In the genomic region with DNA sequence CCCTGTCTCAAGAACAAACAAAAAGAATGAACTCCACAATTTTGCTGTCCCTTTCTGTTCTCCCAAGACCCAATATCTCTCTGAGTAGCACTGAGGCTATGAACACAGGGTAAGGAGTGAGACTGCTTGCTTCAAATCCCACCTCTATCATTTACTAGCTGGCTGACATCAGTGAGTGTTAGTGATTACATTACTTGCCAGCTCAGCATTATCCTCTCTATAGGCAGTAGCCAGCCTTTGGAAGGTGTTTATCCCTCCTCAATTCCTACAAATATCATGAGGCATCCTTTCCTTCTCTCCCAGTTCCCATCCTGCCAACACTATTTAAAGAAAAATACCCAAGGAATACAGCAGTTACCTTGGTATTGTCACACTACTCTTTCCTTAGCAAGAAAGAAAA, we compare ENCODE assay signal across 11 cellular contexts. TPM values are rescaled to one million over a fixed set of nuclear protein-coding genes. Genes with fewer than 3 reads are reported as not detected.
DNase-seq lines count a peak whose midpoint lies in the region; ATAC-seq and TF ChIP-seq lines count a peak whose summit lies in the region.
"Had no signal": no experiment of that assay in that cellular context is flagged by ENCODE, and none has a peak within 500 bp of the region (broad histone marks: within the 10 kb centered on the region; RNA-seq: fewer than 3 reads in every experiment).

No MANE protein-coding gene starts in this region.

- peaks cover 70% of the 10 kb centered on the region for H3K79me2 ChIP-seq in Loucy (ENCODE audit: insufficient read depth, low read length)

- peak overlapping the region; percentile 97 for H3K4me2 ChIP-seq in Loucy (ENCODE audit: low read depth, low read length, poor library complexity, severe bottlenecking)

- no peaks in the 10 kb centered on the region for H3K9me3 Mint-ChIP-seq in CD4-positive, alpha-beta memory T cell
- H3K9me3 Mint-ChIP-seq: activated CD8-positive, alpha-beta T cell treated with anti-CD3 and anti-CD28 coated beads for 36 hours had no signal

- H3K9me3 ChIP-seq in CD4-positive, alpha-beta memory T cell (ENCODE audit: control insufficient read depth in 1 of 2, low read length in 2 of 2) = no peaks in the 10 kb centered on the region
- H3K9me3 ChIP-seq in Loucy (ENCODE audit: insufficient read depth, low read depth, low read length) (no peaks in the 10 kb centered on the region), gastroesophageal sphincter (no peaks in the 10 kb centered on the region), sigmoid colon (no peaks in the 10 kb centered on the region)

- H4K20me1 ChIP-seq in Loucy (ENCODE audit: insufficient read depth, low read length, poor library complexity, severe bottlenecking) = peaks cover 19% of the 10 kb centered on the region

- intact Hi-C loops in CD4-positive, alpha-beta memory T cell (cut with micrococcal nuclease) = no loop called here
- intact Hi-C loops in sigmoid colon (cut with DNase I) = no loop called here

- H3K4me1 Mint-ChIP-seq in CD4-positive, alpha-beta memory T cell = peaks cover 44 to 88% (median 60%) of the 10 kb centered on the region in 4 donors

- H3K36me3 Mint-ChIP-seq in CD4-positive, alpha-beta memory T cell = peaks cover 11 to 22% of the 10 kb centered on the region in 2 donors

- peak overlapping the region; percentile 91 for H3K9ac ChIP-seq in Loucy (ENCODE audit: low read depth, low read length, poor library complexity, severe bottlenecking)

- TF ChIP-seq POLR2A in gastroesophageal sphincter (IDR thresholded peaks at IDR 0.05) (no peak), sigmoid colon (IDR thresholded peaks at IDR 0.05) (no peak)

- no peaks in the 10 kb centered on the region for H3K27me3 ChIP-seq in CD4-positive, alpha-beta memory T cell (ENCODE audit: insufficient read depth, low read length)
- no peaks in the 10 kb centered on the region for H3K27me3 ChIP-seq in Loucy (ENCODE audit: insufficient read depth, low read length, poor library complexity, severe bottlenecking)
- no peaks in the 10 kb centered on the region for H3K27me3 ChIP-seq in gastroesophageal sphincter
- no peaks in the 10 kb centered on the region for H3K27me3 ChIP-seq in sigmoid colon

- peaks cover 64% of the 10 kb centered on the region for H3K4me1 ChIP-seq in CD4-positive, alpha-beta memory T cell (ENCODE audit: insufficient read depth, low read length)
- H3K4me1 ChIP-seq in Loucy (ENCODE audit: insufficient read depth, low read length, poor library complexity, severe bottlenecking) = peaks cover 61% of the 10 kb centered on the region
- peaks cover 0 to 51% (median 14%) of the 10 kb centered on the region in 3 donors for H3K4me1 ChIP-seq in gastroesophageal sphincter
- H3K4me1 ChIP-seq in sigmoid colon = peaks cover 0 to 44% (median 26%) of the 10 kb centered on the region in 4 donors

- peak overlapping the region; percentile 90 for H3K27ac ChIP-seq in CD4-positive, alpha-beta memory T cell (ENCODE audit: low read depth, low read length)
- H3K27ac ChIP-seq in gastroesophageal sphincter = peak overlapping the region in 3 of 4 donors; percentile 82 to 94 (median 93)
- peak overlapping the region; percentile 90 to 98 (median 96) for H3K27ac ChIP-seq in sigmoid colon

- H3K9me2 ChIP-seq in Loucy (replicated peaks; ENCODE audit: low read depth, low read length) = no peaks in the 10 kb centered on the region

- TF ChIP-seq EP300 in gastroesophageal sphincter (IDR thresholded peaks at IDR 0.05) = no peak
- no peak for TF ChIP-seq EP300 in sigmoid colon (IDR thresholded peaks at IDR 0.05)

- no peaks in the 10 kb centered on the region for H3K27me3 Mint-ChIP-seq in CD4-positive, alpha-beta memory T cell
- H3K27me3 Mint-ChIP-seq: activated CD8-positive, alpha-beta T cell treated with anti-CD3 and anti-CD28 coated beads for 36 hours had no signal

- ATAC-seq in gastroesophageal sphincter (no peak), GM21423 (IDR thresholded peaks at IDR 0.05; ENCODE audit: unreplicated experiment) (no peak), HG03135 (IDR thresholded peaks at IDR 0.05; ENCODE audit: unreplicated experiment) (no peak)
- ATAC-seq: activated CD8-positive, alpha-beta T cell treated with anti-CD3 and anti-CD28 coated beads for 36 hours had no signal

- H3K27ac Mint-ChIP-seq in CD4-positive, alpha-beta memory T cell = peak overlapping the region; percentile 61 to 98 (median 95)
- H3K27ac Mint-ChIP-seq: activated CD8-positive, alpha-beta T cell treated with anti-CD3 and anti-CD28 coated beads for 36 hours had no signal

- no peak overlapping the region for H3K4me3 ChIP-seq in CD4-positive, alpha-beta memory T cell (ENCODE audit: low read length in 2 of 2)
- H3K4me3 ChIP-seq in Loucy (ENCODE audit: low read length, poor library complexity, severe bottlenecking) (peak overlapping the region; percentile 84), gastroesophageal sphincter (peak overlapping the region in 1 of 2 donors; percentile 87), sigmoid colon (no peak overlapping the region)

- TF ChIP-seq CTCF in Loucy (conservative IDR thresholded peaks at IDR 0.05; ENCODE audit: low read length) (no peak), gastroesophageal sphincter (IDR thresholded peaks at IDR 0.05) (no peak), sigmoid colon (IDR thresholded peaks at IDR 0.05) (no peak)

- H3K36me3 ChIP-seq in CD4-positive, alpha-beta memory T cell (ENCODE audit: insufficient read depth, low read length) = no peaks in the 10 kb centered on the region
- no peaks in the 10 kb centered on the region for H3K36me3 ChIP-seq in Loucy (ENCODE audit: insufficient read depth, low read length)
- no peaks in the 10 kb centered on the region for H3K36me3 ChIP-seq in gastroesophageal sphincter
- no peaks in the 10 kb centered on the region for H3K36me3 ChIP-seq in sigmoid colon

- H3K4me3 Mint-ChIP-seq in CD4-positive, alpha-beta memory T cell = peak overlapping the region; percentile 22 to 99 (median 95)

- no peaks in the 10 kb centered on the region for H3F3A ChIP-seq in Loucy (ENCODE audit: low read depth)

- H2AFZ ChIP-seq in Loucy (ENCODE audit: low read length) = no peak overlapping the region

- no peak for DNase-seq in CD4-positive, alpha-beta memory T cell
- no peak for DNase-seq in sigmoid colon
- no peak for DNase-seq in effector CD4-positive, alpha-beta T cell
- DNase-seq: activated CD8-positive, alpha-beta T cell treated with anti-CD3 and anti-CD28 coated beads for 36 hours; effector CD8-positive, alpha-beta T cell; NCI-H2107; stimulated activated CD4-positive, alpha-beta T cell treated with anti-CD3 and anti-CD28 coated beads, Interleukin-4, amount 100 ng/mL, for 24 hours had no signal

- CTCF ChIA-PET in CD4-positive, alpha-beta memory T cell (lab: Charles Lee; ENCODE audit: partially characterized antibody) = interaction anchor here (1.1 to 21.3 kb wide), 6 partner anchors 10 to 93 kb away, joined by 3 to 1077 read pairs (median 12); no protein-coding TSS in a partner anchor

- POLR2A ChIA-PET in CD4-positive, alpha-beta memory T cell (lab: Charles Lee; ENCODE audit: partially characterized antibody) = interaction anchor here (3.3 to 9.1 kb wide), 3 partner anchors 25 to 43 kb away, joined by 15 to 136 read pairs (median 75); partner anchors contain the start of gene MDM4

RNA-seq across cellular contexts. Expression of gene PIK3C2B, which starts 3.0 kb away (rescaled TPM):
- 10 to 100 TPM; 43.4 to 46.9 TPM for total RNA-seq in CD4-positive, alpha-beta memory T cell
- polyA plus RNA-seq in CD4-positive, alpha-beta memory T cell = 1 to 10 TPM in 1 of 2 donors, under 1 TPM in 1; 0.13 to 4.1 TPM
- total RNA-seq in gastroesophageal sphincter (10 to 100 TPM in 3 of 4 donors, 1 to 10 TPM in 1; 7.9 to 18.2 (median 16.1) TPM), sigmoid colon (10 to 100 TPM in 3 of 4 donors, 1 to 10 TPM in 1; 9.2 to 29.9 (median 16.0) TPM)
- 10 to 100 TPM; 11.4 to 47.6 (median 17.1) TPM for polyA plus RNA-seq in sigmoid colon

RNA-seq across cellular contexts. Expression of gene MDM4, which starts 24.6 kb away (rescaled TPM):
- total RNA-seq in CD4-positive, alpha-beta memory T cell = 100 to 1,000 TPM; 213 to 237 TPM
- 10 to 100 TPM in 1 of 2 donors, 1 to 10 TPM in 1; 7.7 to 26.8 TPM for polyA plus RNA-seq in CD4-positive, alpha-beta memory T cell
- total RNA-seq in gastroesophageal sphincter (10 to 100 TPM; 24.3 to 74.1 (median 37.9) TPM), sigmoid colon (10 to 100 TPM; 48.2 to 82.0 (median 53.1) TPM)
- 10 to 100 TPM in 1 of 3 donors, 1 to 10 TPM in 2; 1.2 to 14.9 (median 1.8) TPM for polyA plus RNA-seq in sigmoid colon
